In genomic region chr21:33915368-33916199, GRCh38 we compare ENCODE assay signal across 8 cellular contexts. TPM values are rescaled to one million over a fixed set of nuclear protein-coding genes. Genes with fewer than 3 reads are reported as not detected.
A peak's percentile ranks its signal among the peaks of the same experiment; 100 is the strongest.
DNase-seq lines count a peak whose midpoint lies in the region; ATAC-seq and TF ChIP-seq lines count a peak whose summit lies in the region.

Gene ATP5PO (minus strand): TSS chr21:33915804. CDS start chr21:33915763, 41 bp downstream.

- intact Hi-C loops in mammary epithelial cell (cut with micrococcal nuclease) = no loop called here

- ATAC-seq in GM18873 (IDR thresholded peaks at IDR 0.05; ENCODE audit: low FRiP score, unreplicated experiment) (peak; percentile 95), HG03139 (IDR thresholded peaks at IDR 0.05; ENCODE audit: unreplicated experiment) (peak; percentile 99)

- H3K9ac ChIP-seq in mammary epithelial cell (ENCODE audit: insufficient read depth, low read length) (peak within 1 kb of the TSS; percentile 90), skeletal muscle tissue (ENCODE audit: low read depth in 1 of 3, low read length in 3 of 3) (peak within 1 kb of the TSS; percentile 85 to 99 (median 98))

- no peak for TF ChIP-seq CTCF in WERI-Rb-1 (IDR thresholded peaks at IDR 0.05; ENCODE audit: low read depth, low read length)
- TF ChIP-seq CTCF in mammary epithelial cell (conservative IDR thresholded peaks at IDR 0.05 in 1 of 2, IDR thresholded peaks at IDR 0.05 in 1 of 2; ENCODE audit: extremely low read depth in 1 of 2, insufficient read depth in 1 of 2, low read depth in 1 of 2, low read length in 2 of 2) = no peak

- CTCF ChIA-PET in mammary epithelial cell (lab: Charles Lee; ENCODE audit: low non-redundant PET) = no interaction called here

- peaks cover 35% of the 10 kb centered on the region for H3K36me3 ChIP-seq in WERI-Rb-1
- peaks cover 5% of the 10 kb centered on the region for H3K36me3 ChIP-seq in mammary epithelial cell (ENCODE audit: insufficient read depth, low read length)
- H3K36me3 ChIP-seq in skeletal muscle tissue (ENCODE audit: control insufficient read depth in 3 of 3, insufficient read depth in 3 of 3, low read length in 3 of 3) = peaks cover 7 to 24% (median 23%) of the 10 kb centered on the region in 3 donors

- WGBS in mammary epithelial cell (ENCODE audit: low coverage, missing lambda C conversion rate) = 2% methylated on average over 20 of the region's 45 CpGs

- H3K4me2 ChIP-seq in mammary epithelial cell (ENCODE audit: insufficient read depth, low read depth, low read length) = peak within 1 kb of the TSS; percentile 78

- no peaks in the 10 kb centered on the region for H4K20me1 ChIP-seq in mammary epithelial cell (ENCODE audit: insufficient read depth, low read length)

- H3K27ac ChIP-seq in WERI-Rb-1 (peak within 1 kb of the TSS; percentile 78), mammary epithelial cell (ENCODE audit: insufficient read depth, low read depth, low read length) (peak within 1 kb of the TSS; percentile 77), skeletal muscle tissue (ENCODE audit: low read depth, low read length) (peak within 1 kb of the TSS; percentile 78)

- no peaks in the 10 kb centered on the region for H3K9me3 ChIP-seq in WERI-Rb-1 (ENCODE audit: severe bottlenecking)
- no peaks in the 10 kb centered on the region for H3K9me3 ChIP-seq in mammary epithelial cell (replicated peaks; ENCODE audit: insufficient read depth, low read length)
- no peaks in the 10 kb centered on the region for H3K9me3 ChIP-seq in iPS-18c (ENCODE audit: control insufficient read depth, insufficient read depth, low read length)
- no peaks in the 10 kb centered on the region for H3K9me3 ChIP-seq in skeletal muscle tissue (ENCODE audit: control insufficient read depth in 3 of 3, low read length in 3 of 3)

- TSS peak; percentile 56 for BruUV-seq in mammary epithelial cell (replicated peaks; lab: Mats Ljungman, UMichigan)

- H3K4me1 ChIP-seq in mammary epithelial cell (ENCODE audit: insufficient read depth, low read length) (peaks cover 14% of the 10 kb centered on the region), skeletal muscle tissue (ENCODE audit: control insufficient read depth in 3 of 3, insufficient read depth in 3 of 3, low read length in 3 of 3) (peaks cover 9 to 16% (median 15%) of the 10 kb centered on the region in 3 donors)

- in situ Hi-C loops in ACHN (cut with HindIII; ENCODE audit: low pct_ligation_motif_present, low pct_unique_long_range_greater_than_20kb, low sequenced_read_pairs) (no loop called here), mammary epithelial cell (cut with MboI; ENCODE audit: low sequenced_read_pairs in 2 of 2) (loop anchor here (25.0 kb wide), 2 partner anchors 322 to 697 kb away; partner anchors contain the start of gene RCAN1 (in 1 of the 2))

- H3K79me2 ChIP-seq in mammary epithelial cell (ENCODE audit: insufficient read depth, low read length) = peaks cover 40% of the 10 kb centered on the region

- H3K27me3 ChIP-seq in WERI-Rb-1 (ENCODE audit: insufficient read depth, low read depth, severe bottlenecking) = no peaks in the 10 kb centered on the region
- H3K27me3 ChIP-seq in mammary epithelial cell (ENCODE audit: insufficient read depth, low read length) = no peaks in the 10 kb centered on the region
- no peaks in the 10 kb centered on the region for H3K27me3 ChIP-seq in skeletal muscle tissue (ENCODE audit: control insufficient read depth in 3 of 3, insufficient read depth in 3 of 3, low read length in 3 of 3)

- peak within 1 kb of the TSS; percentile 94 for H2AFZ ChIP-seq in mammary epithelial cell (ENCODE audit: low read depth, low read length)

- H3K4me3 ChIP-seq in WERI-Rb-1 (ENCODE audit: low read depth, low read length) = peak within 1 kb of the TSS; percentile 88
- H3K4me3 ChIP-seq in mammary epithelial cell (replicated peaks in 1 of 3; ENCODE audit: insufficient read depth in 1 of 3, low read depth in 2 of 3, low read length in 3 of 3) = peak within 1 kb of the TSS; percentile 81 to 98 (median 91)
- peak within 1 kb of the TSS; percentile 75 for H3K4me3 ChIP-seq in iPS-18c (ENCODE audit: insufficient read depth, low read depth, low read length)
- H3K4me3 ChIP-seq in skeletal muscle tissue (ENCODE audit: low read length in 3 of 3) = peak within 1 kb of the TSS; percentile 90 to 99 (median 98)

- DNase-seq in ACHN (peak; percentile 96), NCI-H2227 (lab: John Stamatoyannopoulos, UW; ENCODE audit: unreplicated experiment) (peak; percentile 99), WERI-Rb-1 (peak; percentile 99), mammary epithelial cell (peak; percentile 94)

- dilution Hi-C loops in mammary epithelial cell (cut with HindIII; ENCODE audit: low sequenced_read_pairs) = no loop called here

RNA-seq across cellular contexts. Expression of gene ATP5PO, which starts in this region (rescaled TPM):
- total RNA-seq in mammary epithelial cell (100 to 1,000 TPM in 1 of 2 donors, 10 to 100 TPM in 1; 84.7 to 157 TPM), skeletal muscle tissue (258 TPM)
- 218 TPM for polyA plus RNA-seq in mammary epithelial cell
- polyA minus RNA-seq in mammary epithelial cell = 150 TPM

Comparison
In these comparisons a context has a peak if more than half of its experiments do, and no peak if none do; other contexts are left out.
1. Peak in every context shown above with its lines: DNase-seq, ATAC-seq, H3K4me3 ChIP-seq and H3K27ac ChIP-seq.